ENCODE assay signal across 32 cellular contexts in the genomic region with DNA sequence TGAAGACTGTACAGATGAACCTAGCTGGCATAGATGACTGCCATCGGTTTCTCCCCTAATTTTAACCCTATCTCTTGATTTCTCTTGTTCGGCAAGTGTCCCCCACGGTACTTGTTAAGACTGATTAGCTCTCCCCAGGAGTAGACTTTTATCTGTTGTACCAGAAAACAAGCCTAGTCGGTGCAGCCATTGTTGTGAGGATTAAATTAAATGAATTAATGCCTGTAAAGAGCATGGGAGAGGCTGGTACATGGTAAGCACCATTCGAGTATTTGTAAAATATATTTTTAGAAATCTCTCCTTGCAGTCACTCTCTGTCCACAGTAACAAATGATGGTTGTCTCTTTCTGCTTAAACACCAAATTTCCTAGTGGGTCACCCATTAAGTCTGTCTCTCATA. TPM values are rescaled to one million over a fixed set of nuclear protein-coding genes. Genes with fewer than 3 reads are reported as not detected.
DNase-seq lines count a peak whose midpoint lies in the region; ATAC-seq, FAIRE-seq and TF ChIP-seq lines count a peak whose summit lies in the region.
"Had no signal": no experiment of that assay in that cellular context is flagged by ENCODE, and none has a peak within 500 bp of the region (broad histone marks: within the 10 kb centered on the region; RNA-seq: fewer than 3 reads in every experiment).

No MANE protein-coding gene starts in this region.

- H3K4me1 ChIP-seq in Loucy (ENCODE audit: insufficient read depth, low read length, poor library complexity, severe bottlenecking), result peaks cover 63% of the 10 kb centered on the region
- H3K4me1 ChIP-seq in neural progenitor cell, result peaks cover 37% of the 10 kb centered on the region
- H3K4me1 ChIP-seq: testis had no signal

- TF ChIP-seq CTCF in Loucy (conservative IDR thresholded peaks at IDR 0.05; ENCODE audit: low read length) (no peak), neural progenitor cell (IDR thresholded peaks at IDR 0.05) (no peak)

- H3K4me3 Mint-ChIP-seq in central memory CD8-positive, alpha-beta T cell, result peak overlapping the region; percentile 4
- peak overlapping the region; percentile 42 for H3K4me3 Mint-ChIP-seq in neural progenitor cell
- H3K4me3 Mint-ChIP-seq: activated CD4-positive, alpha-beta memory T cell treated with anti-CD3 and anti-CD28 coated beads, Interleukin-2, amount 10 ng/mL, durations not matched to agents 7 days and 5 days; activated naive CD8-positive, alpha-beta T cell treated with anti-CD3 and anti-CD28 coated beads for 36 hours; CD14-positive monocyte had no signal

- H3K9me2 ChIP-seq in Loucy (replicated peaks; ENCODE audit: low read depth, low read length), result no peaks in the 10 kb centered on the region

- H3K4me2 ChIP-seq in Loucy (ENCODE audit: low read depth, low read length, poor library complexity, severe bottlenecking) (peak overlapping the region; percentile 96), neural progenitor cell (peak overlapping the region; percentile 78)

- DNase-seq in NCI-H510A treated with DMSO at 0.1 percent for 48 hours (lab: John Stamatoyannopoulos, UW) (peak; percentile 36), NCI-H510A (lab: John Stamatoyannopoulos, UW) (no peak), neural progenitor cell (ENCODE audit: low spot score) (peak; percentile 75), urothelium cell line (ENCODE audit: low spot score) (no peak), NCI-H2171 (lab: John Stamatoyannopoulos, UW) (no peak)
- DNase-seq in central memory CD8-positive, alpha-beta T cell (ENCODE audit: low spot score in 2 of 2), result no peak
- DNase-seq: activated CD4-positive, alpha-beta memory T cell treated with anti-CD3 and anti-CD28 coated beads, Interleukin-2, amount 10 ng/mL, durations not matched to agents 7 days and 5 days; activated CD4-positive, CD25-positive, alpha-beta regulatory T cell treated with anti-CD3 and anti-CD28 coated beads, Interleukin-2, amount 50 U/mL, for 72 hours; activated effector memory CD4-positive, alpha-beta T cell treated with Interleukin-2 at 50 U/mL for 16 hours; activated naive CD8-positive, alpha-beta T cell treated with anti-CD3 and anti-CD28 coated beads for 36 hours; caudate nucleus; dermis blood vessel endothelial cell; hippocampal formation; mesendoderm; NCI-H1048; NCI-H1694; NCI-H2171 treated with DMSO at 0.1 percent for 48 hours; NCI-H526; occipital lobe; stimulated activated naive CD4-positive, alpha-beta T cell treated with Interleukin-2 at 50 U/mL for 16 hours; testis had no signal

- H3K27me3 Mint-ChIP-seq in central memory CD8-positive, alpha-beta T cell, result peaks cover 8% of the 10 kb centered on the region
- H3K27me3 Mint-ChIP-seq in neural progenitor cell (ENCODE audit: insufficient read depth, low read depth), result peaks cover 7% of the 10 kb centered on the region

- H2AFZ ChIP-seq in Loucy (ENCODE audit: low read length) (no peak overlapping the region), neural progenitor cell (replicated peaks) (no peak overlapping the region)

- no peak for ATAC-seq in central memory CD8-positive, alpha-beta T cell (replicated peaks; ENCODE audit: extremely low read depth, poor library complexity, severe bottlenecking)
- ATAC-seq in GM19467 (IDR thresholded peaks at IDR 0.05; ENCODE audit: unreplicated experiment), result no peak
- ATAC-seq: gastroesophageal sphincter, left lobe of liver had no signal

- H3K79me2 ChIP-seq in Loucy (ENCODE audit: insufficient read depth, low read length) (peaks cover 41% of the 10 kb centered on the region), neural progenitor cell (ENCODE audit: low read depth) (peaks cover 22% of the 10 kb centered on the region)

- H3F3A ChIP-seq in Loucy (ENCODE audit: low read depth) (peaks cover 34% of the 10 kb centered on the region; the same call in 1 of the 2 replicates), neural progenitor cell (ENCODE audit: low read depth) (peaks cover 47% of the 10 kb centered on the region)

- no peak for FAIRE-seq in urothelium cell line (lab: Jason Lieb, UNC)
- FAIRE-seq: RCC 7860 had no signal

- H4K20me1 ChIP-seq in Loucy (ENCODE audit: insufficient read depth, low read length, poor library complexity, severe bottlenecking) (peaks cover 20% of the 10 kb centered on the region), neural progenitor cell (ENCODE audit: low read depth) (no peaks in the 10 kb centered on the region)

- H3K9ac ChIP-seq in Loucy (ENCODE audit: low read depth, low read length, poor library complexity, severe bottlenecking) (peak overlapping the region; percentile 90), neural progenitor cell (no peak overlapping the region)

- H3K27ac Mint-ChIP-seq in central memory CD8-positive, alpha-beta T cell (ENCODE audit: low read depth), result no peak overlapping the region
- no peak overlapping the region for H3K27ac Mint-ChIP-seq in neural progenitor cell
- H3K27ac Mint-ChIP-seq: activated CD4-positive, alpha-beta memory T cell treated with anti-CD3 and anti-CD28 coated beads, Interleukin-2, amount 10 ng/mL, durations not matched to agents 7 days and 5 days; activated naive CD8-positive, alpha-beta T cell treated with anti-CD3 and anti-CD28 coated beads for 36 hours; CD14-positive monocyte had no signal

- peaks cover 4% of the 10 kb centered on the region for H3K36me3 Mint-ChIP-seq in central memory CD8-positive, alpha-beta T cell (ENCODE audit: insufficient read depth)
- no peaks in the 10 kb centered on the region for H3K36me3 Mint-ChIP-seq in neural progenitor cell
- H3K36me3 Mint-ChIP-seq: activated naive CD8-positive, alpha-beta T cell treated with anti-CD3 and anti-CD28 coated beads for 36 hours had no signal

- H3K27me3 ChIP-seq in Loucy (ENCODE audit: insufficient read depth, low read length, poor library complexity, severe bottlenecking) (no peaks in the 10 kb centered on the region), neural progenitor cell (no peaks in the 10 kb centered on the region)
- H3K27me3 ChIP-seq: ascending aorta, gastroesophageal sphincter, testis, vagina had no signal

- peak overlapping the region; percentile 82 for H3K4me3 ChIP-seq in Loucy (ENCODE audit: low read length, poor library complexity, severe bottlenecking)
- H3K4me3 ChIP-seq in neural progenitor cell, result peak overlapping the region; percentile 27
- H3K4me3 ChIP-seq: ascending aorta, gastroesophageal sphincter, HAP-1, vagina had no signal

- peaks cover 9% of the 10 kb centered on the region for H3K4me1 Mint-ChIP-seq in central memory CD8-positive, alpha-beta T cell
- H3K4me1 Mint-ChIP-seq in neural progenitor cell, result peaks cover 28% of the 10 kb centered on the region

- H3K27ac ChIP-seq in neural progenitor cell, result no peak overlapping the region
- H3K27ac ChIP-seq: 22Rv1, ascending aorta, gastroesophageal sphincter, testis, vagina had no signal

- H3K36me3 ChIP-seq in Loucy (ENCODE audit: insufficient read depth, low read length) (no peaks in the 10 kb centered on the region), neural progenitor cell (no peaks in the 10 kb centered on the region)
- H3K36me3 ChIP-seq: ascending aorta, gastroesophageal sphincter, HAP-1, vagina had no signal

- no peaks in the 10 kb centered on the region for H3K9me3 ChIP-seq in Loucy (ENCODE audit: insufficient read depth, low read depth, low read length)
- no peaks in the 10 kb centered on the region for H3K9me3 ChIP-seq in neural progenitor cell (ENCODE audit: low read depth)
- H3K9me3 ChIP-seq: ascending aorta, gastroesophageal sphincter, HAP-1, testis, vagina had no signal

- no peaks in the 10 kb centered on the region for H3K9me3 Mint-ChIP-seq in central memory CD8-positive, alpha-beta T cell
- H3K9me3 Mint-ChIP-seq in neural progenitor cell, result no peaks in the 10 kb centered on the region
- H3K9me3 Mint-ChIP-seq: activated CD4-positive, alpha-beta memory T cell treated with anti-CD3 and anti-CD28 coated beads, Interleukin-2, amount 10 ng/mL, durations not matched to agents 7 days and 5 days; activated naive CD8-positive, alpha-beta T cell treated with anti-CD3 and anti-CD28 coated beads for 36 hours had no signal

RNA-seq across cellular contexts. Expression of a gene that starts 2.6 kb away (rescaled TPM):
- 11.2 and 16.3 TPM in 2 replicates for total RNA-seq in neural progenitor cell (ENCODE audit: low replicate concordance)
- total RNA-seq: myocyte had no signal

Comparison
In these comparisons a context has a peak if more than half of its experiments do, and no peak if none do; other contexts are left out.
1. DNase-seq: peak in NCI-H510A treated with DMSO at 0.1 percent for 48 hours (single experiment) and neural progenitor cell (single experiment); none in NCI-H510A (single experiment), central memory CD8-positive, alpha-beta T cell (0 of 2), urothelium cell line (single experiment) and NCI-H2171 (single experiment).